In genomic region chr3:11662392-11662990, GRCh38 we compare ENCODE assay signal across 11 cellular contexts. TPM values are rescaled to one million over a fixed set of nuclear protein-coding genes. Genes with fewer than 3 reads are reported as not detected.
A peak's percentile ranks its signal among the peaks of the same experiment; 100 is the strongest.
DNase-seq lines count a peak whose midpoint lies in the region; ATAC-seq and TF ChIP-seq lines count a peak whose summit lies in the region.
"Had no signal": no experiment of that assay in that cellular context is flagged by ENCODE, and none has a peak within 500 bp of the region (broad histone marks: within the 10 kb centered on the region; RNA-seq: fewer than 3 reads in every experiment).

No MANE protein-coding gene starts in this region.

- no peak overlapping the region for H3K27ac Mint-ChIP-seq in GM23338
- H3K27ac Mint-ChIP-seq: activated CD4-positive, alpha-beta T cell treated with anti-CD3 and anti-CD28 coated beads for 36 hours had no signal

- H3K27me3 Mint-ChIP-seq in GM23338 (ENCODE audit: insufficient read depth, low read depth, poor library complexity): peaks cover 3% of the 10 kb centered on the region
- H3K27me3 Mint-ChIP-seq: activated CD4-positive, alpha-beta T cell treated with anti-CD3 and anti-CD28 coated beads for 36 hours had no signal

- POLR2A ChIA-PET in PC-9 (lab: Charles Lee; ENCODE audit: unreplicated experiment): interaction anchor here (0.6 kb wide), 1 partner anchor 71 kb away, joined by 8 read pairs; no protein-coding TSS in a partner anchor

- H3K27me3 ChIP-seq in GM23338 (ENCODE audit: insufficient read depth) (no peaks in the 10 kb centered on the region), PC-9 (ENCODE audit: insufficient read depth, low read depth) (no peaks in the 10 kb centered on the region)

- H3K4me1 Mint-ChIP-seq in GM23338: peaks cover 4% of the 10 kb centered on the region

- TF ChIP-seq CTCF in GM23338 (conservative IDR thresholded peaks at IDR 0.05; ENCODE audit: low read depth in 2 of 2): peak; percentile 52 to 69
- peak; percentile 63 for TF ChIP-seq CTCF in PC-9 (conservative IDR thresholded peaks at IDR 0.05)
- TF ChIP-seq CTCF in retinal pigment epithelial cell (conservative IDR thresholded peaks at IDR 0.05; ENCODE audit: low read depth, low read length): peak; percentile 47

- no peaks in the 10 kb centered on the region for H3K36me3 Mint-ChIP-seq in GM23338 (ENCODE audit: low read depth)

- ATAC-seq in GM23338: peak; percentile 57; the same call in 2 of the 3 replicates
- ATAC-seq in esophagus mucosa: peak; percentile 44
- no peak for ATAC-seq in GM21515 (IDR thresholded peaks at IDR 0.05; ENCODE audit: unreplicated experiment)
- ATAC-seq: activated CD4-positive, alpha-beta T cell treated with anti-CD3 and anti-CD28 coated beads for 36 hours had no signal

- BruUV-seq in PC-9 (replicated peaks; lab: Mats Ljungman, UMichigan): no TSS peak

- intact Hi-C loops in PC-9 (cut with micrococcal nuclease; ENCODE audit: unreplicated experiment): no loop called here

- H3K9me2 ChIP-seq in GM23338 (ENCODE audit: insufficient read depth): no peaks in the 10 kb centered on the region
- no peaks in the 10 kb centered on the region for H3K9me2 ChIP-seq in PC-9 (ENCODE audit: insufficient read depth)

- H2AFZ ChIP-seq in GM23338: no peak overlapping the region
- H2AFZ ChIP-seq in PC-9: no peak overlapping the region

- no peak overlapping the region for H3K27ac ChIP-seq in GM23338 (ENCODE audit: low read depth)
- no peak overlapping the region for H3K27ac ChIP-seq in PC-9
- H3K27ac ChIP-seq in caudate nucleus (ENCODE audit: low read depth, low read length): no peak overlapping the region

- no peak overlapping the region for H3K4me3 ChIP-seq in GM23338
- no peak overlapping the region for H3K4me3 ChIP-seq in PC-9
- no peak overlapping the region for H3K4me3 ChIP-seq in retinal pigment epithelial cell (ENCODE audit: low read length)

- H4K20me1 ChIP-seq in GM23338 (replicated peaks; ENCODE audit: insufficient read depth): no peaks in the 10 kb centered on the region
- peaks cover 17% of the 10 kb centered on the region; the same call in 1 of the 2 replicates for H4K20me1 ChIP-seq in PC-9 (ENCODE audit: insufficient read depth)

- H3K9me3 Mint-ChIP-seq in GM23338: no peaks in the 10 kb centered on the region; the same call in 2 of the 3 replicates

- H3K4me1 ChIP-seq in GM23338 (ENCODE audit: insufficient read depth): no peaks in the 10 kb centered on the region
- H3K4me1 ChIP-seq in PC-9 (replicated peaks; ENCODE audit: insufficient read depth): no peaks in the 10 kb centered on the region

- DNase-seq in GM23338 (ENCODE audit: low spot score) (peak; percentile 62), PC-9 (no peak), retinal pigment epithelial cell (ENCODE audit: low read depth) (no peak), caudate nucleus (lab: John Stamatoyannopoulos, UW) (no peak), SKM-1 (lab: John Stamatoyannopoulos, UW; ENCODE audit: unreplicated experiment) (no peak)
- DNase-seq in activated T-cell treated with anti-CD3 and anti-CD28 coated beads, Interleukin-2, amount 50 U/mL, for 48 hours: no peak
- DNase-seq: activated CD4-positive, alpha-beta T cell treated with anti-CD3 and anti-CD28 coated beads for 36 hours; activated naive CD4-positive, alpha-beta T cell; left cardiac atrium had no signal

- no peak overlapping the region for H3K4me3 Mint-ChIP-seq in GM23338
- H3K4me3 Mint-ChIP-seq: activated CD4-positive, alpha-beta T cell treated with anti-CD3 and anti-CD28 coated beads for 36 hours had no signal

- H3F3A ChIP-seq in GM23338 (replicated peaks; ENCODE audit: low read depth): no peaks in the 10 kb centered on the region
- peaks cover 6% of the 10 kb centered on the region; the same call in 1 of the 2 replicates for H3F3A ChIP-seq in PC-9 (ENCODE audit: insufficient read depth, low read depth)

- H3K79me2 ChIP-seq in GM23338 (replicated peaks; ENCODE audit: insufficient read depth) (peaks cover 2% of the 10 kb centered on the region), PC-9 (ENCODE audit: low read depth) (peaks cover 41% of the 10 kb centered on the region)

- H3K36me3 ChIP-seq in GM23338 (ENCODE audit: insufficient read depth) (no peaks in the 10 kb centered on the region), PC-9 (ENCODE audit: low read depth) (no peaks in the 10 kb centered on the region)

- no peaks in the 10 kb centered on the region for H3K9me3 ChIP-seq in PC-9 (ENCODE audit: insufficient read depth, low read depth)

- CTCF ChIA-PET in PC-9 (lab: Charles Lee): no interaction called here

- H3K4me2 ChIP-seq in GM23338 (no peak overlapping the region), PC-9 (no peak overlapping the region)

TF ChIP-seq in GM23338, 12 proteins besides CTCF, POLR2A, EP300 and RAD21 (continues in another document):
- no peak for TF ChIP-seq EZH2 (IDR thresholded peaks at IDR 0.05; ENCODE audit: low read depth, unreplicated experiment)
- TF ChIP-seq, protein P1, sequence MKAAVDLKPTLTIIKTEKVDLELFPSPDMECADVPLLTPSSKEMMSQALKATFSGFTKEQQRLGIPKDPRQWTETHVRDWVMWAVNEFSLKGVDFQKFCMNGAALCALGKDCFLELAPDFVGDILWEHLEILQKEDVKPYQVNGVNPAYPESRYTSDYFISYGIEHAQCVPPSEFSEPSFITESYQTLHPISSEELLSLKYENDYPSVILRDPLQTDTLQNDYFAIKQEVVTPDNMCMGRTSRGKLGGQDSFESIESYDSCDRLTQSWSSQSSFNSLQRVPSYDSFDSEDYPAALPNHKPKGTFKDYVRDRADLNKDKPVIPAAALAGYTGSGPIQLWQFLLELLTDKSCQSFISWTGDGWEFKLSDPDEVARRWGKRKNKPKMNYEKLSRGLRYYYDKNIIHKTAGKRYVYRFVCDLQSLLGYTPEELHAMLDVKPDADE (IDR thresholded peaks at IDR 0.05): no peak
- TF ChIP-seq ZNF114 (CRISPR knock-in tag; IDR thresholded peaks at IDR 0.05): no peak
- no peak for TF ChIP-seq EZH2phosphoT487 (IDR thresholded peaks at IDR 0.05; ENCODE audit: unreplicated experiment)
- no peak for TF ChIP-seq ZNF462 (CRISPR knock-in tag; IDR thresholded peaks at IDR 0.05)
- TF ChIP-seq JUNB (IDR thresholded peaks at IDR 0.05; ENCODE audit: unreplicated experiment): no peak
- no peak for TF ChIP-seq NANOG (IDR thresholded peaks at IDR 0.05; ENCODE audit: borderline replicate concordance)
- TF ChIP-seq STAT1 (IDR thresholded peaks at IDR 0.05; ENCODE audit: unreplicated experiment): no peak

RNA-seq across cellular contexts. Expression of gene VGLL4, which starts 18.8 kb away (rescaled TPM):
- 39.1 and 45.9 TPM in 2 replicates for total RNA-seq in GM23338 (2014; rRNA removed; shearing (Covaris generic))
- 20.8 and 23.2 TPM in 2 replicates for polyA plus RNA-seq in GM23338 (2016; fragmentation: Nextera tagmentation; extraction: Ambion mirVana)
- total RNA-seq in PC-9 (2021): 39.1 and 42.2 TPM in 2 replicates
- 36.3 TPM for total RNA-seq in esophagus mucosa
